19 cellular contexts compared by ENCODE assay signal in genomic region chr12:66829660-66830325, GRCh38.
DNase-seq lines count a peak whose midpoint lies in the region; ATAC-seq and TF ChIP-seq lines count a peak whose summit lies in the region.
"Had no signal": no experiment of that assay in that cellular context is flagged by ENCODE, and none has a peak within 500 bp of the region (broad histone marks: within the 10 kb centered on the region; RNA-seq: fewer than 3 reads in every experiment).

No MANE protein-coding gene starts in this region.

- POLR2A ChIA-PET in T-cell (lab: Charles Lee) = interaction anchor here in 1 of 2 donors (0.6 to 0.9 kb wide), 2 partner anchors 9 to 11 kb away, joined by 3 read pairs; no protein-coding TSS in a partner anchor
- POLR2A ChIA-PET in A673 (lab: Charles Lee; ENCODE audit: low non-redundant PET) = no interaction called here
- POLR2A ChIA-PET in GM10248 (lab: Yijun Ruan, JAX) = no interaction called here

- H3K4me3 Mint-ChIP-seq in activated naive CD4-positive, alpha-beta T cell treated with anti-CD3 and anti-CD28 coated beads, Interleukin-2, amount 50 U/mL, for 24 hours = peak overlapping the region; percentile 64
- H3K4me3 Mint-ChIP-seq in T-cell = peak overlapping the region in 2 of 3 donors; percentile 22 to 48
- no peak overlapping the region for H3K4me3 Mint-ChIP-seq in endothelial cell (ENCODE audit: unreplicated experiment)
- H3K4me3 Mint-ChIP-seq: brain, naive B cell had no signal

- no peak for TF ChIP-seq CTCF in endothelial cell (IDR thresholded peaks at IDR 0.05; ENCODE audit: unreplicated experiment)
- TF ChIP-seq CTCF in A673 (conservative IDR thresholded peaks at IDR 0.05; ENCODE audit: low read depth, low read length) = no peak
- no peak for TF ChIP-seq CTCF in GM10248 (IDR thresholded peaks at IDR 0.05; ENCODE audit: control extremely low read depth, extremely low read depth, low read depth, missing control alignments)

- peak overlapping the region; percentile 81 for H3K27ac Mint-ChIP-seq in activated naive CD4-positive, alpha-beta T cell treated with anti-CD3 and anti-CD28 coated beads, Interleukin-2, amount 50 U/mL, for 24 hours
- H3K27ac Mint-ChIP-seq in T-cell (peak overlapping the region; percentile 77 to 87), endothelial cell (ENCODE audit: unreplicated experiment) (peak overlapping the region; percentile 92)
- H3K27ac Mint-ChIP-seq: brain, naive B cell had no signal

- H3K27me3 ChIP-seq in A673 (replicated peaks; ENCODE audit: insufficient read depth, low read depth, low read length, poor library complexity) = peaks cover 4% of the 10 kb centered on the region
- H3K27me3 ChIP-seq: esophagus squamous epithelium had no signal

- H3K36me3 ChIP-seq in A673 (ENCODE audit: insufficient read depth, low read length, poor library complexity, severe bottlenecking) = no peaks in the 10 kb centered on the region
- H3K36me3 ChIP-seq: esophagus squamous epithelium had no signal

- no peak overlapping the region for H3K27ac ChIP-seq in A673 (ENCODE audit: low read depth, low read length, poor library complexity, severe bottlenecking)
- H3K27ac ChIP-seq: esophagus squamous epithelium had no signal

- BruUV-seq in A673 (replicated peaks; lab: Mats Ljungman, UMichigan) = no TSS peak

- ATAC-seq in T-cell (replicated peaks in 1 of 4) (peak; percentile 70 to 91 (median 88)), HG03025 (IDR thresholded peaks at IDR 0.05; ENCODE audit: low FRiP score, unreplicated experiment) (no peak)

- peaks cover 58% of the 10 kb centered on the region for H3K4me1 Mint-ChIP-seq in activated naive CD4-positive, alpha-beta T cell treated with anti-CD3 and anti-CD28 coated beads, Interleukin-2, amount 50 U/mL, for 24 hours
- H3K4me1 Mint-ChIP-seq in T-cell = peaks cover 42 to 54% (median 45%) of the 10 kb centered on the region in 3 donors
- peaks cover 32% of the 10 kb centered on the region for H3K4me1 Mint-ChIP-seq in endothelial cell (ENCODE audit: unreplicated experiment)
- H3K4me1 Mint-ChIP-seq: naive B cell had no signal

- DNase-seq in activated naive CD4-positive, alpha-beta T cell treated with anti-CD3 and anti-CD28 coated beads, Interleukin-2, amount 50 U/mL, for 16 hours = no peak
- DNase-seq in T-cell = peak in 11 of 34 experiments; percentile 2 to 38 (median 7)
- no peak for DNase-seq in endothelial cell (ENCODE audit: low spot score)
- no peak for DNase-seq in A673 (ENCODE audit: low spot score)
- DNase-seq in GM10248 (ENCODE audit: extremely low spot score) = no peak
- no peak for DNase-seq in NCI-H1417 treated with DMSO at 0.1 percent for 48 hours (lab: John Stamatoyannopoulos, UW)
- DNase-seq: activated CD4-positive, alpha-beta T cell treated with anti-CD3 and anti-CD28 coated beads, Interleukin-2, amount 50 U/mL, for 1 hour; activated effector memory CD4-positive, alpha-beta T cell treated with Interleukin-2 at 50 U/mL for 16 hours; dermis blood vessel endothelial cell; esophagus squamous epithelium; glutamatergic neuron; naive B cell; NCI-H2029 treated with DMSO at 0.1 percent for 48 hours; posterior cingulate gyrus; SHP77 had no signal

- no peaks in the 10 kb centered on the region for H3K9me3 Mint-ChIP-seq in activated naive CD4-positive, alpha-beta T cell treated with anti-CD3 and anti-CD28 coated beads, Interleukin-2, amount 50 U/mL, for 24 hours
- H3K9me3 Mint-ChIP-seq in T-cell = peaks cover 0 to 5% (median 0%) of the 10 kb centered on the region in 3 donors
- H3K9me3 Mint-ChIP-seq in endothelial cell (ENCODE audit: unreplicated experiment) = no peaks in the 10 kb centered on the region

- CTCF ChIA-PET in T-cell (lab: Charles Lee) = interaction anchor here in 1 of 2 donors (0.7 kb wide), 1 partner anchor 933 kb away, joined by 3 read pairs; no protein-coding TSS in a partner anchor
- CTCF ChIA-PET in A673 (lab: Charles Lee) = no interaction called here
- CTCF ChIA-PET in GM10248 (lab: Yijun Ruan, JAX) = interaction anchor here (0.8 to 1.0 kb wide), 3 partner anchors 12 to 66 kb away, joined by 3 read pairs; no protein-coding TSS in a partner anchor

- no peaks in the 10 kb centered on the region for H3K36me3 Mint-ChIP-seq in activated naive CD4-positive, alpha-beta T cell treated with anti-CD3 and anti-CD28 coated beads, Interleukin-2, amount 50 U/mL, for 24 hours
- H3K36me3 Mint-ChIP-seq in T-cell (no peaks in the 10 kb centered on the region), endothelial cell (ENCODE audit: low read depth, unreplicated experiment) (no peaks in the 10 kb centered on the region)
- H3K36me3 Mint-ChIP-seq: brain, naive B cell had no signal

- no peaks in the 10 kb centered on the region for H3K4me1 ChIP-seq in A673 (ENCODE audit: insufficient read depth, low read length, poor library complexity, severe bottlenecking)

- H3K27me3 Mint-ChIP-seq in activated naive CD4-positive, alpha-beta T cell treated with anti-CD3 and anti-CD28 coated beads, Interleukin-2, amount 50 U/mL, for 24 hours = no peaks in the 10 kb centered on the region
- no peaks in the 10 kb centered on the region for H3K27me3 Mint-ChIP-seq in T-cell
- H3K27me3 Mint-ChIP-seq in endothelial cell (ENCODE audit: unreplicated experiment) = no peaks in the 10 kb centered on the region
- H3K27me3 Mint-ChIP-seq: brain had no signal

- intact Hi-C loops in A673 (cut with micrococcal nuclease; ENCODE audit: unreplicated experiment) = no loop called here

- H3K9me3 ChIP-seq in A673 (ENCODE audit: low read depth, low read length, poor library complexity, severe bottlenecking) = no peaks in the 10 kb centered on the region
- H3K9me3 ChIP-seq: esophagus squamous epithelium had no signal

- H3K4me3 ChIP-seq in A673 (ENCODE audit: low read depth, low read length, poor library complexity, severe bottlenecking) = no peak overlapping the region
- H3K4me3 ChIP-seq: esophagus squamous epithelium, lung had no signal
